Comparison of ENCODE assay signal across 25 cellular contexts in genomic region chr4:71945791-71946190, GRCh38.
"Had no signal": no experiment of that assay in that cellular context is flagged by ENCODE, and none has a peak within 500 bp of the region (broad histone marks: within the 10 kb centered on the region; RNA-seq: fewer than 3 reads in every experiment).

No MANE protein-coding gene starts in this region.

- H3K36me3 Mint-ChIP-seq: stimulated activated memory B cell treated with anti-CD40 and anti-IgM and Interleukin-4, amounts not matched to agents 10 μg/mL and 1 μg/mL and 100 μg/mL, for 72 hours; type B pancreatic cell had no signal

- ATAC-seq: esophagus mucosa; gastrocnemius medialis; left ventricle myocardium superior; lower lobe of right lung; naive thymus-derived CD8-positive, alpha-beta T cell; sciatic nerve; stimulated activated memory B cell treated with anti-CD40 and anti-IgM and Interleukin-4, amounts not matched to agents 10 μg/mL and 1 μg/mL and 100 μg/mL, for 72 hours; stimulated activated naive CD8-positive, alpha-beta T cell treated with anti-CD3 and anti-CD28 coated beads, Interleukin-15, Interleukin-2, amounts not matched to agents 100 U/mL and 50 U/mL, for 24 hours had no signal

- H3K4me3 ChIP-seq: coronary artery, gastrocnemius medialis, lower lobe of right lung, prostate gland, right atrium auricular region, smooth muscle cell, testis, tibial artery had no signal

- H3K4me3 Mint-ChIP-seq: naive thymus-derived CD8-positive, alpha-beta T cell; nephron progenitor cell; stimulated activated memory B cell treated with anti-CD40 and anti-IgM and Interleukin-4, amounts not matched to agents 10 μg/mL and 1 μg/mL and 100 μg/mL, for 72 hours; type B pancreatic cell had no signal

- H3K4me1 ChIP-seq: gastrocnemius medialis, lower lobe of right lung, prostate gland, right atrium auricular region, testis, tibial artery had no signal

- H3K27me3 ChIP-seq: gastrocnemius medialis, right atrium auricular region, testis, tibial artery had no signal

- H3K4me1 Mint-ChIP-seq: naive thymus-derived CD8-positive, alpha-beta T cell; nephron progenitor cell; stimulated activated memory B cell treated with anti-CD40 and anti-IgM and Interleukin-4, amounts not matched to agents 10 μg/mL and 1 μg/mL and 100 μg/mL, for 72 hours had no signal

- H3K27me3 Mint-ChIP-seq: stimulated activated memory B cell treated with anti-CD40 and anti-IgM and Interleukin-4, amounts not matched to agents 10 μg/mL and 1 μg/mL and 100 μg/mL, for 72 hours; type B pancreatic cell had no signal

- H3K9me3 ChIP-seq: gastrocnemius medialis, lower lobe of right lung, prostate gland, right atrium auricular region, testis had no signal

- H3K27ac ChIP-seq: coronary artery, epithelial cell of prostate, gastrocnemius medialis, lower lobe of right lung, prostate gland, right atrium auricular region, testis, tibial artery had no signal

- H3K36me3 ChIP-seq: gastrocnemius medialis, lower lobe of right lung, prostate gland, right atrium auricular region, tibial artery had no signal

- H3K27ac Mint-ChIP-seq: nephron progenitor cell; stimulated activated memory B cell treated with anti-CD40 and anti-IgM and Interleukin-4, amounts not matched to agents 10 μg/mL and 1 μg/mL and 100 μg/mL, for 72 hours; type B pancreatic cell had no signal

- H3K4me2 ChIP-seq: smooth muscle cell had no signal

- DNase-seq: effector CD4-positive, alpha-beta T cell; foreskin fibroblast; gastrocnemius medialis; head of caudate nucleus; left ventricle myocardium superior; lower lobe of right lung; naive thymus-derived CD8-positive, alpha-beta T cell; nephron progenitor cell; nucleus accumbens; stimulated activated CD4-positive, alpha-beta T cell treated with anti-CD3 and anti-CD28 coated beads, Interleukin-2, amount 100 ng/mL, for 24 hours; stimulated activated CD4-positive, alpha-beta T cell treated with anti-CD3 and anti-CD28 coated beads, Interleukin-4, amount 100 ng/mL, for 4 hours; stimulated activated naive CD8-positive, alpha-beta T cell treated with anti-CD3 and anti-CD28 coated beads, Interleukin-15, Interleukin-2, amounts not matched to agents 100 U/mL and 50 U/mL, for 24 hours; substantia nigra; testis; tibial artery had no signal

- FAIRE-seq: keratinocyte had no signal
